In genomic region chr18:80258640-80259039, GRCh38 we compare ENCODE assay signal across 16 cellular contexts. TPM values are rescaled to one million over a fixed set of nuclear protein-coding genes. Genes with fewer than 3 reads are reported as not detected.
DNase-seq lines count a peak whose midpoint lies in the region; ATAC-seq, FAIRE-seq and TF ChIP-seq lines count a peak whose summit lies in the region.
"Had no signal": no experiment of that assay in that cellular context is flagged by ENCODE, and none has a peak within 500 bp of the region (broad histone marks: within the 10 kb centered on the region; RNA-seq: fewer than 3 reads in every experiment).

No MANE protein-coding gene starts in this region.

- no peak for TF ChIP-seq RAD21 in SK-N-SH (IDR thresholded peaks at IDR 0.05; ENCODE audit: low read length)

- no peak for TF ChIP-seq EP300 in SK-N-SH (IDR thresholded peaks at IDR 0.05; ENCODE audit: borderline replicate concordance in 1 of 2, low read depth in 1 of 2, low read length in 1 of 2)

- H3K36me3 ChIP-seq in SK-N-SH (replicated peaks in 1 of 2; ENCODE audit: control insufficient read depth in 1 of 2, insufficient read depth in 2 of 2, low read length in 1 of 2) = no peaks in the 10 kb centered on the region
- H3K36me3 ChIP-seq in HEK293 (ENCODE audit: control insufficient read depth in 2 of 2, insufficient read depth in 1 of 2, low read length in 2 of 2) = no peaks in the 10 kb centered on the region
- H3K36me3 ChIP-seq in pancreas = no peaks in the 10 kb centered on the region
- no peaks in the 10 kb centered on the region for H3K36me3 ChIP-seq in tibial artery
- H3K36me3 ChIP-seq: BLaER1, HAP-1 had no signal

- CTCF ChIA-PET in SK-N-SH (lab: Yijun Ruan, JAX) = interaction anchor here (0.6 to 12.0 kb wide), 7 partner anchors 50 to 114 kb away, joined by 3 to 152 read pairs (median 3); no protein-coding TSS in a partner anchor
- CTCF ChIA-PET in HEK293 (lab: Yijun Ruan, JAX) = interaction anchor here (0.7 kb wide), 1 partner anchor 102 kb away, joined by 4 read pairs; no protein-coding TSS in a partner anchor

- H3K27me3 ChIP-seq in SK-N-SH (ENCODE audit: insufficient read depth) = no peaks in the 10 kb centered on the region
- H3K27me3 ChIP-seq in pancreas = no peaks in the 10 kb centered on the region
- no peaks in the 10 kb centered on the region for H3K27me3 ChIP-seq in tibial artery
- H3K27me3 ChIP-seq: BLaER1 had no signal

- H3K9me3 ChIP-seq in SK-N-SH (no peaks in the 10 kb centered on the region), HEK293 (ENCODE audit: control insufficient read depth, insufficient read depth, low read depth, low read length) (no peaks in the 10 kb centered on the region), pancreas (no peaks in the 10 kb centered on the region), tibial artery (no peaks in the 10 kb centered on the region)
- H3K9me3 ChIP-seq: HAP-1 had no signal

- no peak overlapping the region for H3K4me2 ChIP-seq in SK-N-SH
- H3K4me2 ChIP-seq: BLaER1, GM23338 had no signal

- no peak overlapping the region for H2AFZ ChIP-seq in SK-N-SH (ENCODE audit: low read depth)
- H2AFZ ChIP-seq: GM23338 had no signal

- no peaks in the 10 kb centered on the region for H4K20me1 ChIP-seq in SK-N-SH (ENCODE audit: insufficient read depth)
- H4K20me1 ChIP-seq: BLaER1 had no signal

- no peak for TF ChIP-seq CTCF in SK-N-SH (IDR thresholded peaks at IDR 0.05)
- no peak for TF ChIP-seq CTCF in HEK293 (tag by site-specific recombination; IDR thresholded peaks at IDR 0.05)
- no peak for TF ChIP-seq CTCF in pancreas (IDR thresholded peaks at IDR 0.05)
- no peak for TF ChIP-seq CTCF in tibial artery (IDR thresholded peaks at IDR 0.05)

- intact Hi-C loops in pancreas (cut with DNase I) (no loop called here), tibial artery (cut with DNase I; ENCODE audit: low total_unique reads) (no loop called here), cardiac septum (cut with DNase I) (no loop called here)

- ATAC-seq in SK-N-SH treated with all-trans-retinoic acid at 6 μM for 48 hours (peak; percentile 48; the same call in 2 of the 3 replicates), left lobe of liver (peak; percentile 23), pancreas (peak in 3 of 4 donors; percentile 20 to 42 (median 32))
- ATAC-seq: GM23338 had no signal

- H3K9ac ChIP-seq in SK-N-SH = no peak overlapping the region
- H3K9ac ChIP-seq: BLaER1 had no signal

- POLR2A ChIA-PET in SK-N-SH (lab: Yijun Ruan, JAX) (no interaction called here), HEK293 (lab: Yijun Ruan, JAX) (no interaction called here)

- DNase-seq in SK-N-SH (no peak), left lobe of liver (ENCODE audit: low spot score) (no peak), pancreas (peak in 1 of 6 donors; percentile 3), tibial artery (no peak), AG08395 (ENCODE audit: low spot score) (no peak), cardiac septum (ENCODE audit: low spot score) (no peak)
- DNase-seq: AML-193, DMS53, GF-D8, HFFc6 had no signal

- FAIRE-seq in pancreas (lab: Jason Lieb, UNC) = no peak

- no peaks in the 10 kb centered on the region for H3K9me2 ChIP-seq in SK-N-SH

- H3K79me2 ChIP-seq in SK-N-SH (ENCODE audit: insufficient read depth) = no peaks in the 10 kb centered on the region

- 46% methylated on average over 2 of the region's 3 CpGs for WGBS in SK-N-SH (ENCODE audit: low lambda C conversion rate)
- 57 to 73% methylated on average over 2 of the region's 3 CpGs for WGBS in pancreas, 2 donors

- H3K4me1 ChIP-seq in SK-N-SH (ENCODE audit: control insufficient read depth in 1 of 2, insufficient read depth in 2 of 2, low read depth in 1 of 2, low read length in 1 of 2) = no peaks in the 10 kb centered on the region
- no peaks in the 10 kb centered on the region for H3K4me1 ChIP-seq in HEK293 (ENCODE audit: control insufficient read depth, insufficient read depth, low read length)
- no peaks in the 10 kb centered on the region for H3K4me1 ChIP-seq in pancreas
- no peaks in the 10 kb centered on the region for H3K4me1 ChIP-seq in tibial artery
- H3K4me1 ChIP-seq: BLaER1, HAP-1 had no signal

- H3F3A ChIP-seq in SK-N-SH (replicated peaks; ENCODE audit: insufficient read depth) = no peaks in the 10 kb centered on the region

- H3K4me3 ChIP-seq in SK-N-SH (ENCODE audit: low read depth in 2 of 2, low read length in 1 of 2) (no peak overlapping the region), HEK293 (ENCODE audit: low read depth, low read length) (no peak overlapping the region), pancreas (no peak overlapping the region), tibial artery (no peak overlapping the region)
- H3K4me3 ChIP-seq: BLaER1, GM23338, HAP-1 had no signal

- no peak overlapping the region for H3K27ac ChIP-seq in SK-N-SH (ENCODE audit: low read depth in 2 of 2, low read length in 1 of 2)
- H3K27ac ChIP-seq in HEK293 (ENCODE audit: extremely low read depth, low read depth, low read length) = no peak overlapping the region
- H3K27ac ChIP-seq in pancreas = no peak overlapping the region
- no peak overlapping the region for H3K27ac ChIP-seq in tibial artery
- H3K27ac ChIP-seq: 22Rv1, BLaER1 had no signal

TF ChIP-seq in SK-N-SH treated with all-trans-retinoic acid at 6 μM for 48 hours, 23 proteins besides CTCF, POLR2A, EP300 and RAD21 (continues in another document):
- TF ChIP-seq TCF4 (CRISPR knock-in tag; IDR thresholded peaks at IDR 0.05; ENCODE audit: borderline replicate concordance) (no peak), SNAI2 (CRISPR knock-in tag; IDR thresholded peaks at IDR 0.05) (no peak), TOX (CRISPR knock-in tag; IDR thresholded peaks at IDR 0.05; ENCODE audit: borderline replicate concordance) (no peak)
- TF ChIP-seq, protein P1, sequence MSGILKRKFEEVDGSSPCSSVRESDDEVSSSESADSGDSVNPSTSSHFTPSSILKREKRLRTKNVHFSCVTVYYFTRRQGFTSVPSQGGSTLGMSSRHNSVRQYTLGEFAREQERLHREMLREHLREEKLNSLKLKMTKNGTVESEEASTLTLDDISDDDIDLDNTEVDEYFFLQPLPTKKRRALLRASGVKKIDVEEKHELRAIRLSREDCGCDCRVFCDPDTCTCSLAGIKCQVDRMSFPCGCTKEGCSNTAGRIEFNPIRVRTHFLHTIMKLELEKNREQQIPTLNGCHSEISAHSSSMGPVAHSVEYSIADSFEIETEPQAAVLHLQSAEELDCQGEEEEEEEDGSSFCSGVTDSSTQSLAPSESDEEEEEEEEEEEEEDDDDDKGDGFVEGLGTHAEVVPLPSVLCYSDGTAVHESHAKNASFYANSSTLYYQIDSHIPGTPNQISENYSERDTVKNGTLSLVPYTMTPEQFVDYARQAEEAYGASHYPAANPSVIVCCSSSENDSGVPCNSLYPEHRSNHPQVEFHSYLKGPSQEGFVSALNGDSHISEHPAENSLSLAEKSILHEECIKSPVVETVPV (CRISPR knock-in tag; IDR thresholded peaks at IDR 0.05) = no peak

TF ChIP-seq in SK-N-SH, 30 proteins besides CTCF, POLR2A, EP300 and RAD21 (continues in another document):
- TF ChIP-seq TEAD4 (IDR thresholded peaks at IDR 0.05; ENCODE audit: borderline replicate concordance, insufficient read depth) = no peak
- TF ChIP-seq GABPA (IDR thresholded peaks at IDR 0.05; ENCODE audit: low read depth) = no peak
- no peak for TF ChIP-seq RXRA (IDR thresholded peaks at IDR 0.05; ENCODE audit: borderline replicate concordance, low read depth)
- TF ChIP-seq NFIC (IDR thresholded peaks at IDR 0.05; ENCODE audit: borderline replicate concordance) = no peak
- no peak for TF ChIP-seq IRF3 (IDR thresholded peaks at IDR 0.05; ENCODE audit: low read depth, low read length)
- TF ChIP-seq FOXM1 (IDR thresholded peaks at IDR 0.05; ENCODE audit: low read depth) = no peak
- no peak for TF ChIP-seq MXI1 (IDR thresholded peaks at IDR 0.05; ENCODE audit: low read depth, low read length)

TF ChIP-seq in HEK293, 187 proteins besides CTCF, POLR2A, EP300 and RAD21:
- TF ChIP-seq ZBTB48 (tag by site-specific recombination; IDR thresholded peaks at IDR 0.05) (peak; percentile 40; the same call in 1 of the 2 replicates), ZNF184 (tag by site-specific recombination; IDR thresholded peaks at IDR 0.05) (no peak), ZNF138 (tag by site-specific recombination; IDR thresholded peaks at IDR 0.05; ENCODE audit: borderline replicate concordance) (no peak), ZNF404 (tag by site-specific recombination; IDR thresholded peaks at IDR 0.05) (no peak), ZEB2 (tag by site-specific recombination; IDR thresholded peaks at IDR 0.05) (no peak)

RNA-seq across cellular contexts. Expression of gene PARD6G, which starts 11.3 kb away (rescaled TPM):
- 4.0 and 4.3 TPM in 2 replicates for polyA plus RNA-seq in SK-N-SH (2012; rRNA removed)
- 4.1 and 4.2 TPM in 2 replicates for polyA plus RNA-seq in SK-N-SH (2012; cell fraction: cytosol; rRNA removed)
- 3.9 and 5.1 TPM in 2 replicates for polyA plus RNA-seq in SK-N-SH (2012; cell fraction: nucleus; rRNA removed)
- 2.3 TPM for total RNA-seq in left lobe of liver
- 1 to 10 TPM in 5 of 6 donors, under 1 TPM in 1; 0.42 to 2.2 (median 1.4) TPM for total RNA-seq in pancreas
- under 1 TPM; 0.77 to 0.99 TPM for polyA plus RNA-seq in pancreas
- 1.3 TPM for total RNA-seq in cardiac septum
